ENCODE assay signal across 8 cellular contexts in the genomic region with DNA sequence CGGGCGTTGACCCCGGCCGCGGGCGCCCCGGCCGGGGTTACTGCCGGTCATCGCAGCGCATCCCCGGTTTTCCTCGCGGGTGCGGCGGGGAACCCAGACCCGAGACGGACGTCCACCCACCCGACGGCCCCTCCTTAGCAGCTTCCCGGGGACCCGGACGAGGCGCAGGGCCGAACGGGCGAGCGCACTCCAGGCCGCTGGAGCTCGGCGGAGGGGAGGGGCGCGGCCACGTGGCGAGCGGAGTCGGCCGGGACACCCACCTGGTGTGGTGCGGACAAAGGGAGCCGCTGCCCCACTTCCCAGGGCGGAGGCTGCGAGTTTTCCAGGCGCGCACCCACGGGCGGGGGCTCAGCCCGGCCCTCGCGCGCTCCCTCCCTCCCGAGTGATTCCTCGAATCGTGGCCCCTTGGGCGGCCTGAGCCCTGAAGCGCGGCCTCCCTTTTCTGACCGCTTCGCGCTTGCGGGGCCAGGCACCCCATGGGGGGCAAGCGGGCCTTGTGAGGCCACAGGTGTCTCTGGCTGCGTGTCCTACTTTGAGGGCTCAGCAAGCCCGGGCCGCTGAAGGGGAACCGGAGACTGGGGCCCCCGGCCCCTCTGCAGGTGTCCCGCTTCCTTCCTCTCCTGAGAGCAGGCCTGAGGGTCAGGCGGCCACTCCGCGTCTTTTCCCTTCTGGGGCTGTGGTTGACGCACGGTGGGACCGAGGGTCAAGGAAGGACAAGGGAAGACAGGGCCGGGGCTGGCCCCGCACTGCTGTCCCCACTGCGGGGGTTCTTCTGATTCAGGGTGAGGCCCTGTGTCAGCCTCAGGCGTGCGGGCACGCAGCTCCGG. TPM values are rescaled to one million over a fixed set of nuclear protein-coding genes. Genes with fewer than 3 reads are reported as not detected.
A peak's percentile ranks its signal among the peaks of the same experiment; 100 is the strongest.
DNase-seq lines count a peak whose midpoint lies in the region; ATAC-seq and TF ChIP-seq lines count a peak whose summit lies in the region.

No MANE protein-coding gene starts in this region.

- 0 out of 2 replicates have a peak overlapping the region, but pooled peaks have one; percentile 42 for H2AFZ ChIP-seq in Loucy (ENCODE audit: low read length)

- DNase-seq in astrocyte of the cerebellum (ENCODE audit: low read depth) (no peak), thoracic aorta (ENCODE audit: low spot score) (no peak), putamen (ENCODE audit: low spot score) (no peak)
- no peak for DNase-seq in stimulated activated CD8-positive, alpha-beta memory T cell treated with anti-CD3 and anti-CD28 coated beads, Interleukin-4, amount 100 ng/mL, for 48 hours

- no peaks in the 10 kb centered on the region for H3F3A ChIP-seq in Loucy (ENCODE audit: low read depth)

- peaks cover 49% of the 10 kb centered on the region for H3K79me2 ChIP-seq in Loucy (ENCODE audit: insufficient read depth, low read length)

- H3K4me1 ChIP-seq in Loucy (ENCODE audit: insufficient read depth, low read length, poor library complexity, severe bottlenecking) = peaks cover 24% of the 10 kb centered on the region
- H3K4me1 ChIP-seq in thoracic aorta (ENCODE audit: control insufficient read depth in 1 of 2, low read depth in 2 of 2) = peaks cover 19 to 34% of the 10 kb centered on the region in 2 donors

- H3K9ac ChIP-seq in Loucy (ENCODE audit: low read depth, low read length, poor library complexity, severe bottlenecking) = peak overlapping the region; percentile 95

- H3K4me3 ChIP-seq in GM12875 (ENCODE audit: low read depth, low read length) = peak overlapping the region; percentile 88
- H3K4me3 ChIP-seq in Loucy (ENCODE audit: low read length, poor library complexity, severe bottlenecking) = peak overlapping the region; percentile 94
- peak overlapping the region; percentile 44 for H3K4me3 ChIP-seq in astrocyte of the cerebellum (ENCODE audit: low read depth, low read length)
- H3K4me3 ChIP-seq in thoracic aorta = peak overlapping the region; percentile 80

- H3K36me3 ChIP-seq in Loucy (ENCODE audit: insufficient read depth, low read length) = peaks cover 13% of the 10 kb centered on the region; the same call in 1 of the 2 replicates
- peaks cover 12% of the 10 kb centered on the region for H3K36me3 ChIP-seq in thoracic aorta

- H3K27me3 ChIP-seq in Loucy (ENCODE audit: insufficient read depth, low read length, poor library complexity, severe bottlenecking) (no peaks in the 10 kb centered on the region), layer of hippocampus (ENCODE audit: control insufficient read depth, insufficient read depth, low read length) (no peaks in the 10 kb centered on the region), thoracic aorta (replicated peaks; ENCODE audit: insufficient read depth) (no peaks in the 10 kb centered on the region)

- in situ Hi-C loops in astrocyte of the cerebellum (cut with HindIII; ENCODE audit: low sequenced_read_pairs) = no loop called here

- peak overlapping the region; percentile 95 for H3K4me2 ChIP-seq in Loucy (ENCODE audit: low read depth, low read length, poor library complexity, severe bottlenecking)

- H3K27ac ChIP-seq in layer of hippocampus (ENCODE audit: low read depth, low read length) = peak overlapping the region; percentile 95
- peak overlapping the region; percentile 88 to 92 for H3K27ac ChIP-seq in thoracic aorta

- TF ChIP-seq CTCF in GM12875 (IDR thresholded peaks at IDR 0.05; ENCODE audit: borderline replicate concordance, insufficient read depth, low read depth, low read length) = no peak
- no peak for TF ChIP-seq CTCF in Loucy (conservative IDR thresholded peaks at IDR 0.05; ENCODE audit: low read length)
- no peak for TF ChIP-seq CTCF in astrocyte of the cerebellum (IDR thresholded peaks at IDR 0.05; ENCODE audit: low read depth, low read length, missing control alignments)
- no peak for TF ChIP-seq CTCF in thoracic aorta (IDR thresholded peaks at IDR 0.05)

- H4K20me1 ChIP-seq in Loucy (ENCODE audit: insufficient read depth, low read length, poor library complexity, severe bottlenecking) = peaks cover 32% of the 10 kb centered on the region

- H3K9me2 ChIP-seq in Loucy (replicated peaks; ENCODE audit: low read depth, low read length) = no peaks in the 10 kb centered on the region

- H3K9me3 ChIP-seq in Loucy (ENCODE audit: insufficient read depth, low read depth, low read length) (no peaks in the 10 kb centered on the region), thoracic aorta (no peaks in the 10 kb centered on the region)

- peak; percentile 14 for ATAC-seq in GM21723 (IDR thresholded peaks at IDR 0.05; ENCODE audit: unreplicated experiment)
- ATAC-seq in thoracic aorta (ENCODE audit: insufficient number of reproducible peaks, low FRiP score, low read depth) = peak; percentile 9

RNA-seq across cellular contexts. Expression of gene FASN, which starts 1.1 kb away (rescaled TPM):
- 10 to 100 TPM; 49.6 to 50.9 TPM for total RNA-seq in thoracic aorta

RNA-seq across cellular contexts. Expression of gene DUS1L, which starts 33.5 kb away (rescaled TPM):
- 10 to 100 TPM; 77.3 to 88.9 TPM for total RNA-seq in thoracic aorta

RNA-seq across cellular contexts. Expression of gene GPS1, which starts 47.5 kb away (rescaled TPM):
- total RNA-seq in thoracic aorta = 10 to 100 TPM; 43.2 to 91.9 TPM

RNA-seq across cellular contexts. Expression of gene RFNG, which starts 47.5 kb away (rescaled TPM):
- total RNA-seq in thoracic aorta = 10 to 100 TPM; 39.9 to 45.3 TPM

Comparison
In these comparisons a context has a peak if more than half of its experiments do, and no peak if none do; other contexts are left out.
1. H3K4me3 ChIP-seq: peak in every context shown above with its lines; median percentile 94 in Loucy; 88 in GM12875; 80 in thoracic aorta; 44 in astrocyte of the cerebellum.